Comparison of ENCODE assay signal across 1 cellular context in genomic region chr12:130958557-130959140, GRCh38.
TF ChIP-seq lines count a peak whose summit lies in the region.

No MANE protein-coding gene starts in this region.

TF ChIP-seq in K562, 482 proteins besides CTCF, POLR2A, EP300 and RAD21 (continued from another document and continues in another):
- TF ChIP-seq CUX1 (CRISPR knock-in tag; IDR thresholded peaks at IDR 0.05) (no peak), TAL1 (IDR thresholded peaks at IDR 0.05) (no peak), ZNF324 (CRISPR knock-in tag; IDR thresholded peaks at IDR 0.05) (peak; percentile 21; the same call in 1 of the 2 replicates), ESRRA (IDR thresholded peaks at IDR 0.05; ENCODE audit: borderline replicate concordance, low read depth) (peak; percentile 97), NFE2 (IDR thresholded peaks at IDR 0.05; ENCODE audit: low read depth) (no peak), NR2C1 (IDR thresholded peaks at IDR 0.05) (no peak), NR2C1 (tag; IDR thresholded peaks at IDR 0.05) (peak; percentile 74), ATF3 (IDR thresholded peaks at IDR 0.05) (peak; percentile 47; the same call in 1 of the 2 replicates), ATF3 (CRISPR knock-in tag; conservative IDR thresholded peaks at IDR 0.05) (no peak), NR2C2 (CRISPR knock-in tag; IDR thresholded peaks at IDR 0.05) (no peak), NR2C2 (tag; IDR thresholded peaks at IDR 0.05) (peak; percentile 45; the same call in 1 of the 2 replicates), ZNF175 (CRISPR knock-in tag; IDR thresholded peaks at IDR 0.05; ENCODE audit: low read depth) (peak; percentile 92), SMARCB1 (IDR thresholded peaks at IDR 0.05; ENCODE audit: insufficient read length, low read depth) (no peak), ZNF140 (CRISPR knock-in tag; IDR thresholded peaks at IDR 0.05) (no peak), MAZ (CRISPR knock-in tag; conservative IDR thresholded peaks at IDR 0.05 in 1 of 2, IDR thresholded peaks at IDR 0.05 in 1 of 2) (0 out of 4 replicates have a peak, but pooled peaks of 1 of the 2 experiments have one; percentile 27), CBX1 (IDR thresholded peaks at IDR 0.05; ENCODE audit: low read depth) (no peak), ZNF79 (CRISPR knock-in tag; IDR thresholded peaks at IDR 0.05; ENCODE audit: low read depth) (no peak), POLR2H (tag; IDR thresholded peaks at IDR 0.05; ENCODE audit: low read depth) (peak; percentile 72), MGA (IDR thresholded peaks at IDR 0.05) (peak; percentile 85), KDM4B (IDR thresholded peaks at IDR 0.05; ENCODE audit: borderline replicate concordance in 2 of 2, low read depth in 1 of 2) (no peak), NCOA2 (IDR thresholded peaks at IDR 0.05; ENCODE audit: partially characterized antibody in 2 of 2) (no peak), ZNF395 (CRISPR knock-in tag; IDR thresholded peaks at IDR 0.05) (0 out of 2 replicates have a peak, but pooled peaks have one; percentile 70), TRIM24 (IDR thresholded peaks at IDR 0.05) (peak in 1 of 2 experiments; percentile 63; a peak in 2 of 4 replicates), ZNF384 (IDR thresholded peaks at IDR 0.05; ENCODE audit: low read depth, low read length) (no peak), COPS2 (conservative IDR thresholded peaks at IDR 0.05) (no peak)
- TF ChIP-seq, protein P1, sequence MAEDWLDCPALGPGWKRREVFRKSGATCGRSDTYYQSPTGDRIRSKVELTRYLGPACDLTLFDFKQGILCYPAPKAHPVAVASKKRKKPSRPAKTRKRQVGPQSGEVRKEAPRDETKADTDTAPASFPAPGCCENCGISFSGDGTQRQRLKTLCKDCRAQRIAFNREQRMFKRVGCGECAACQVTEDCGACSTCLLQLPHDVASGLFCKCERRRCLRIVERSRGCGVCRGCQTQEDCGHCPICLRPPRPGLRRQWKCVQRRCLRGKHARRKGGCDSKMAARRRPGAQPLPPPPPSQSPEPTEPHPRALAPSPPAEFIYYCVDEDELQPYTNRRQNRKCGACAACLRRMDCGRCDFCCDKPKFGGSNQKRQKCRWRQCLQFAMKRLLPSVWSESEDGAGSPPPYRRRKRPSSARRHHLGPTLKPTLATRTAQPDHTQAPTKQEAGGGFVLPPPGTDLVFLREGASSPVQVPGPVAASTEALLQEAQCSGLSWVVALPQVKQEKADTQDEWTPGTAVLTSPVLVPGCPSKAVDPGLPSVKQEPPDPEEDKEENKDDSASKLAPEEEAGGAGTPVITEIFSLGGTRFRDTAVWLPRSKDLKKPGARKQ (CRISPR knock-in tag; IDR thresholded peaks at IDR 0.05) = peak; percentile 84
- TF ChIP-seq, protein P2, sequence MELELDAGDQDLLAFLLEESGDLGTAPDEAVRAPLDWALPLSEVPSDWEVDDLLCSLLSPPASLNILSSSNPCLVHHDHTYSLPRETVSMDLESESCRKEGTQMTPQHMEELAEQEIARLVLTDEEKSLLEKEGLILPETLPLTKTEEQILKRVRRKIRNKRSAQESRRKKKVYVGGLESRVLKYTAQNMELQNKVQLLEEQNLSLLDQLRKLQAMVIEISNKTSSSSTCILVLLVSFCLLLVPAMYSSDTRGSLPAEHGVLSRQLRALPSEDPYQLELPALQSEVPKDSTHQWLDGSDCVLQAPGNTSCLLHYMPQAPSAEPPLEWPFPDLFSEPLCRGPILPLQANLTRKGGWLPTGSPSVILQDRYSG (tag; conservative IDR thresholded peaks at IDR 0.05; ENCODE audit: low read depth) = 0 out of 2 replicates have a peak, but pooled peaks have one; percentile 52
